ENCODE assay signal across 8 cellular contexts in genomic region chr13:61414686-61415664, GRCh38. TPM values are rescaled to one million over a fixed set of nuclear protein-coding genes. Genes with fewer than 3 reads are reported as not detected.
A peak's percentile ranks its signal among the peaks of the same experiment; 100 is the strongest.
DNase-seq lines count a peak whose midpoint lies in the region; ATAC-seq, FAIRE-seq and TF ChIP-seq lines count a peak whose summit lies in the region.

No MANE protein-coding gene starts in this region.

- H3K9me3 ChIP-seq in mucosa of descending colon: no peaks in the 10 kb centered on the region

- ATAC-seq in mucosa of descending colon (peak; percentile 97), HG02885 (IDR thresholded peaks at IDR 0.05; ENCODE audit: poor library complexity, unreplicated experiment) (no peak)
- no peak for ATAC-seq in activated CD4-positive, CD25-positive, alpha-beta regulatory T cell treated with anti-CD3 and anti-CD28 coated beads, Interleukin-2, amount 50 U/mL, for 24 hours

- H3K27me3 Mint-ChIP-seq in endothelial cell (ENCODE audit: unreplicated experiment): peaks cover 2% of the 10 kb centered on the region

- H3K36me3 ChIP-seq in mucosa of descending colon (ENCODE audit: low read depth): no peaks in the 10 kb centered on the region

- H3K4me1 Mint-ChIP-seq in endothelial cell (ENCODE audit: unreplicated experiment): peaks cover 13% of the 10 kb centered on the region

- DNase-seq in DMS79 (lab: John Stamatoyannopoulos, UW) (peak; percentile 88), NCI-H748 (lab: John Stamatoyannopoulos, UW; ENCODE audit: unreplicated experiment) (peak; percentile 91), endothelial cell (ENCODE audit: low spot score) (peak; percentile 71), mucosa of descending colon (peak; percentile 56 to 78 (median 69)), urothelium cell line (ENCODE audit: low spot score) (no peak)
- DNase-seq in stimulated activated naive CD4-positive, alpha-beta T cell (lab: John Stamatoyannopoulos, UW): no peak

- TF ChIP-seq CTCF in endothelial cell (IDR thresholded peaks at IDR 0.05; ENCODE audit: unreplicated experiment) (no peak), mucosa of descending colon (IDR thresholded peaks at IDR 0.05) (no peak)

- H3K9me3 Mint-ChIP-seq in endothelial cell (ENCODE audit: unreplicated experiment): no peaks in the 10 kb centered on the region

- peaks cover 4% of the 10 kb centered on the region for H3K4me1 ChIP-seq in mucosa of descending colon (ENCODE audit: low read depth)

- H3K4me3 Mint-ChIP-seq in endothelial cell (ENCODE audit: unreplicated experiment): peak overlapping the region; percentile 94

- no peak for FAIRE-seq in urothelium cell line (lab: Jason Lieb, UNC)

- H3K4me3 ChIP-seq in mucosa of descending colon: no peak overlapping the region

- H3K36me3 Mint-ChIP-seq in endothelial cell (ENCODE audit: low read depth, unreplicated experiment): no peaks in the 10 kb centered on the region

- intact Hi-C loops in mucosa of descending colon (cut with DNase I, micrococcal nuclease): no loop called here

- peak overlapping the region; percentile 76 for H3K27ac Mint-ChIP-seq in endothelial cell (ENCODE audit: unreplicated experiment)

RNA-seq across cellular contexts. Expression of gene PCDH20, which starts 0.7 kb away (rescaled TPM):
- total RNA-seq in endothelial cell (ENCODE audit: unreplicated experiment) (5.2 TPM), mucosa of descending colon (10 to 100 TPM in 1 of 3 donors, 1 to 10 TPM in 2; 2.2 to 12.5 (median 6.3) TPM)

Comparison
In these comparisons a context has a peak if more than half of its experiments do, and no peak if none do; other contexts are left out.
1. DNase-seq: peak in DMS79 (single experiment), NCI-H748 (single experiment), endothelial cell (single experiment) and mucosa of descending colon (3 of 3); none in stimulated activated naive CD4-positive, alpha-beta T cell (0 of 6) and urothelium cell line (single experiment).